19 cellular contexts compared by ENCODE assay signal in genomic region chr20:37849169-37849568, GRCh38. TPM values are rescaled to one million over a fixed set of nuclear protein-coding genes. Genes with fewer than 3 reads are reported as not detected.
DNase-seq lines count a peak whose midpoint lies in the region; ATAC-seq, FAIRE-seq and TF ChIP-seq lines count a peak whose summit lies in the region.
"Had no signal": no experiment of that assay in that cellular context is flagged by ENCODE, and none has a peak within 500 bp of the region (broad histone marks: within the 10 kb centered on the region; RNA-seq: fewer than 3 reads in every experiment).

No MANE protein-coding gene starts in this region.

- H3K27me3 Mint-ChIP-seq in brain: peaks cover 5% of the 10 kb centered on the region
- no peaks in the 10 kb centered on the region for H3K27me3 Mint-ChIP-seq in activated CD8-positive, alpha-beta memory T cell treated with anti-CD3 and anti-CD28 coated beads, Interleukin-2, amount 10 ng/mL, durations not matched to agents 7 days and 5 days
- H3K27me3 Mint-ChIP-seq: B cell; CD4-positive, CD25-positive, alpha-beta regulatory T cell had no signal

- no peak overlapping the region for H3K4me3 Mint-ChIP-seq in brain
- no peak overlapping the region for H3K4me3 Mint-ChIP-seq in activated CD8-positive, alpha-beta memory T cell treated with anti-CD3 and anti-CD28 coated beads, Interleukin-2, amount 10 ng/mL, durations not matched to agents 7 days and 5 days
- H3K4me3 Mint-ChIP-seq: B cell; CD4-positive, CD25-positive, alpha-beta regulatory T cell; CD8-positive, alpha-beta T cell; GM23338 had no signal

- no peak for FAIRE-seq in GM19239 (lab: Jason Lieb, UNC)
- FAIRE-seq: A204.1, G401.6, GM12892 had no signal

- TF ChIP-seq POLR2A in erythroblast (IDR thresholded peaks at IDR 0.05; ENCODE audit: low read length): no peak

- no peak for ATAC-seq in HG02938 (IDR thresholded peaks at IDR 0.05; ENCODE audit: unreplicated experiment)
- ATAC-seq in activated CD8-positive, alpha-beta memory T cell treated with anti-CD3 and anti-CD28 coated beads, Interleukin-2, amount 10 ng/mL, durations not matched to agents 7 days and 5 days: no peak
- ATAC-seq: CD8-positive, alpha-beta T cell; GM23338 had no signal

- H3K36me3 Mint-ChIP-seq in brain: peaks cover 31% of the 10 kb centered on the region
- H3K36me3 Mint-ChIP-seq in activated CD8-positive, alpha-beta memory T cell treated with anti-CD3 and anti-CD28 coated beads, Interleukin-2, amount 10 ng/mL, durations not matched to agents 7 days and 5 days: peaks cover 3% of the 10 kb centered on the region

- CTCF ChIA-PET in activated CD8-positive, alpha-beta memory T cell treated with anti-CD3 and anti-CD28 coated beads, Interleukin-2, amount 10 ng/mL, durations not matched to agents 7 days and 5 days (lab: Charles Lee): no interaction called here

- H3K4me1 Mint-ChIP-seq in brain: peaks cover 49% of the 10 kb centered on the region
- H3K4me1 Mint-ChIP-seq in activated CD8-positive, alpha-beta memory T cell treated with anti-CD3 and anti-CD28 coated beads, Interleukin-2, amount 10 ng/mL, durations not matched to agents 7 days and 5 days: peaks cover 2% of the 10 kb centered on the region

- DNase-seq in NCI-H82 (lab: John Stamatoyannopoulos, UW): peak; percentile 43
- no peak for DNase-seq in NCI-H82 treated with DMSO at 0.1 percent for 48 hours (lab: John Stamatoyannopoulos, UW; ENCODE audit: unreplicated experiment)
- peak; percentile 53 to 55 for DNase-seq in erythroblast (lab: John Stamatoyannopoulos, UW)
- DNase-seq in activated CD8-positive, alpha-beta memory T cell treated with anti-CD3 and anti-CD28 coated beads, Interleukin-2, amount 10 ng/mL, durations not matched to agents 7 days and 5 days: no peak
- DNase-seq in GM19239 (ENCODE audit: insufficient read length, low spot score): no peak
- DNase-seq: Caco-2; CD4-positive, CD25-positive, alpha-beta regulatory T cell; CD8-positive, alpha-beta T cell; DMS153; DND-41; H7; HCEC 1CT had no signal

- TF ChIP-seq CTCF in brain (conservative IDR thresholded peaks at IDR 0.05): no peak

- peak overlapping the region in 3 of 5 experiments; percentile 4 to 71 (median 58) for H3K27ac Mint-ChIP-seq in brain
- no peak overlapping the region for H3K27ac Mint-ChIP-seq in activated CD8-positive, alpha-beta memory T cell treated with anti-CD3 and anti-CD28 coated beads, Interleukin-2, amount 10 ng/mL, durations not matched to agents 7 days and 5 days
- H3K27ac Mint-ChIP-seq: B cell; CD8-positive, alpha-beta T cell had no signal

- no peaks in the 10 kb centered on the region for H3K9me3 Mint-ChIP-seq in brain
- no peaks in the 10 kb centered on the region for H3K9me3 Mint-ChIP-seq in activated CD8-positive, alpha-beta memory T cell treated with anti-CD3 and anti-CD28 coated beads, Interleukin-2, amount 10 ng/mL, durations not matched to agents 7 days and 5 days (ENCODE audit: low read depth)
- H3K9me3 Mint-ChIP-seq: CD4-positive, CD25-positive, alpha-beta regulatory T cell; CD8-positive, alpha-beta T cell; GM23338 had no signal

RNA-seq across cellular contexts. Expression of gene VSTM2L, which starts 53.8 kb away (rescaled TPM):
- polyA plus RNA-seq in brain (ENCODE audit: insufficient read depth, low read depth, low replicate concordance): 46.5 TPM
- under 1 TPM in 1 of 2 experiments, not detected in 1; 0.35 TPM for total RNA-seq in activated CD8-positive, alpha-beta memory T cell treated with anti-CD3 and anti-CD28 coated beads, Interleukin-2, amount 10 ng/mL, durations not matched to agents 7 days and 5 days
- total RNA-seq: B cell; Caco-2; CD4-positive, CD25-positive, alpha-beta regulatory T cell; CD8-positive, alpha-beta T cell had no signal
- polyA plus RNA-seq: CD4-positive, CD25-positive, alpha-beta regulatory T cell had no signal

Comparison
In these comparisons a context has a peak if more than half of its experiments do, and no peak if none do; other contexts are left out.
1. DNase-seq: peak in NCI-H82 (single experiment) and erythroblast (2 of 2); none in NCI-H82 treated with DMSO at 0.1 percent for 48 hours (single experiment), activated CD8-positive, alpha-beta memory T cell treated with anti-CD3 and anti-CD28 coated beads, Interleukin-2, amount 10 ng/mL, durations not matched to agents 7 days and 5 days (single experiment) and GM19239 (single experiment).